1 cellular context compared by ENCODE assay signal in genomic region chr10:79070611-79071534, GRCh38.
TF ChIP-seq lines count a peak whose summit lies in the region.

No MANE protein-coding gene starts in this region.

TF ChIP-seq in SK-N-SH, 30 proteins besides CTCF, POLR2A, EP300 and RAD21 (continued from another document):
- TF ChIP-seq REST (IDR thresholded peaks at IDR 0.05; ENCODE audit: low read depth, low read length) (no peak), POLR2AphosphoS5 (IDR thresholded peaks at IDR 0.05; ENCODE audit: low read depth, low read length) (no peak), MXI1 (IDR thresholded peaks at IDR 0.05; ENCODE audit: low read depth, low read length) (peak; percentile 31), TEAD4 (IDR thresholded peaks at IDR 0.05; ENCODE audit: borderline replicate concordance, insufficient read depth) (no peak), TAF1 (IDR thresholded peaks at IDR 0.05; ENCODE audit: borderline replicate concordance, low read depth, low read length) (no peak; the same call in 1 of the 2 replicates)
- TF ChIP-seq, protein P1, sequence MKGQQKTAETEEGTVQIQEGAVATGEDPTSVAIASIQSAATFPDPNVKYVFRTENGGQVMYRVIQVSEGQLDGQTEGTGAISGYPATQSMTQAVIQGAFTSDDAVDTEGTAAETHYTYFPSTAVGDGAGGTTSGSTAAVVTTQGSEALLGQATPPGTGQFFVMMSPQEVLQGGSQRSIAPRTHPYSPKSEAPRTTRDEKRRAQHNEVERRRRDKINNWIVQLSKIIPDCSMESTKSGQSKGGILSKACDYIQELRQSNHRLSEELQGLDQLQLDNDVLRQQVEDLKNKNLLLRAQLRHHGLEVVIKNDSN (IDR thresholded peaks at IDR 0.05; ENCODE audit: borderline replicate concordance, low read depth): no peak
